1 cellular context compared by ENCODE assay signal in the genomic region with DNA sequence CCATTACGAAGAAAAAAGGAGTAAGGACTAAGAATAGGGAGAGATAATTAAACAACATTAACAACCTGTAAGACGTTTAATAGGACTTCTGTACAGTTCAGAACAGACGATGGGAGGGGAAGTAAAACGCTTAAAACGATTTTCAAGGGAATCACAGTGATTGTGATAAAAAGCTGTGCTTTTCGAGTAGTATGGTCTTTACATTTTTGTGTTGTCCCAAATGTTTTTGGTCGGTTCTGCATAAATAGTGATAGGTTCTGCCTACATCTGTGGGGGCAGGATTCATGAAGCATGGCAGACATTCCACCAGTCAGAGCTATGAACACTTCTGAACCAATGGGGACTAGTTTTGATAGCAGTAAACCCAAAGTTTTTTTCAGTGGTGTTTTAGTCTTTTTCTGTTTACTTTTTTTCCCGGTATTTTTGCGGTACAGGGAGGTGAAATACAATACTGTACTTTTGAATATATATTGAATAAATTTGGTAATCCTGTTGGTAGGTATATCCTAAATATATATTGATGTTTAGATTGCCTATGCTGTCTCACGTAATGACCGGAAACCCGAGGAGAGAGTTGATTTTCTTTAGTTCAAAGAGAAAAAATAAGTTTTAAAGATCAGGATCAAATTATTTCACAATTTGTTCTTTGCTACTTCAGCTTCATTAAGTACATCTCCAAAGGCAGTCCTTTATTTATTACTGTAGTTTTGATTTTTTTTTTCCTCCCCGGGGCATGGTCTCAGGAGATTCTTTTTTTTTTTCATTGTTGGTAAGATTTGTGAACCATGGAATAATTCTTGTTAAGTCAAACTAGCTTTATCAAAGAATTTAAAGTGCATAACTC.
TF ChIP-seq lines count a peak whose summit lies in the region.

No MANE protein-coding gene starts in this region.

TF ChIP-seq in HepG2, 621 proteins besides CTCF, POLR2A, EP300 and RAD21 (continued from another document):
- TF ChIP-seq ZSCAN30 (CRISPR knock-in tag; IDR thresholded peaks at IDR 0.05) (no peak), ZZZ3 (CRISPR knock-in tag; IDR thresholded peaks at IDR 0.05; ENCODE audit: borderline replicate concordance) (no peak), SIN3A (IDR thresholded peaks at IDR 0.05; ENCODE audit: borderline replicate concordance, low read depth, low read length) (0 out of 2 replicates have a peak, but pooled peaks have one; percentile 36), KAT7 (CRISPR knock-in tag; IDR thresholded peaks at IDR 0.05; ENCODE audit: borderline replicate concordance) (0 out of 2 replicates have a peak, but pooled peaks have one; percentile 13), FOSL2 (CRISPR knock-in tag; IDR thresholded peaks at IDR 0.05) (no peak), NFE2 (CRISPR knock-in tag; IDR thresholded peaks at IDR 0.05) (no peak), ZFP41 (CRISPR knock-in tag; IDR thresholded peaks at IDR 0.05; ENCODE audit: borderline replicate concordance) (no peak), PAF1 (CRISPR knock-in tag; IDR thresholded peaks at IDR 0.05) (no peak), CENPT (CRISPR knock-in tag; IDR thresholded peaks at IDR 0.05; ENCODE audit: low read depth) (no peak), SETDB1 (CRISPR knock-in tag; IDR thresholded peaks at IDR 0.05; ENCODE audit: borderline replicate concordance) (no peak), ZNF3 (CRISPR knock-in tag; IDR thresholded peaks at IDR 0.05) (no peak), ZNF619 (CRISPR knock-in tag; IDR thresholded peaks at IDR 0.05) (no peak), FOXC1 (CRISPR knock-in tag; IDR thresholded peaks at IDR 0.05; ENCODE audit: borderline replicate concordance) (no peak), ZNF317 (CRISPR knock-in tag; IDR thresholded peaks at IDR 0.05) (peak; percentile 92), SIX1 (CRISPR knock-in tag; IDR thresholded peaks at IDR 0.05; ENCODE audit: borderline replicate concordance) (no peak), NFYB (CRISPR knock-in tag; IDR thresholded peaks at IDR 0.05) (no peak)
- TF ChIP-seq, protein P1, sequence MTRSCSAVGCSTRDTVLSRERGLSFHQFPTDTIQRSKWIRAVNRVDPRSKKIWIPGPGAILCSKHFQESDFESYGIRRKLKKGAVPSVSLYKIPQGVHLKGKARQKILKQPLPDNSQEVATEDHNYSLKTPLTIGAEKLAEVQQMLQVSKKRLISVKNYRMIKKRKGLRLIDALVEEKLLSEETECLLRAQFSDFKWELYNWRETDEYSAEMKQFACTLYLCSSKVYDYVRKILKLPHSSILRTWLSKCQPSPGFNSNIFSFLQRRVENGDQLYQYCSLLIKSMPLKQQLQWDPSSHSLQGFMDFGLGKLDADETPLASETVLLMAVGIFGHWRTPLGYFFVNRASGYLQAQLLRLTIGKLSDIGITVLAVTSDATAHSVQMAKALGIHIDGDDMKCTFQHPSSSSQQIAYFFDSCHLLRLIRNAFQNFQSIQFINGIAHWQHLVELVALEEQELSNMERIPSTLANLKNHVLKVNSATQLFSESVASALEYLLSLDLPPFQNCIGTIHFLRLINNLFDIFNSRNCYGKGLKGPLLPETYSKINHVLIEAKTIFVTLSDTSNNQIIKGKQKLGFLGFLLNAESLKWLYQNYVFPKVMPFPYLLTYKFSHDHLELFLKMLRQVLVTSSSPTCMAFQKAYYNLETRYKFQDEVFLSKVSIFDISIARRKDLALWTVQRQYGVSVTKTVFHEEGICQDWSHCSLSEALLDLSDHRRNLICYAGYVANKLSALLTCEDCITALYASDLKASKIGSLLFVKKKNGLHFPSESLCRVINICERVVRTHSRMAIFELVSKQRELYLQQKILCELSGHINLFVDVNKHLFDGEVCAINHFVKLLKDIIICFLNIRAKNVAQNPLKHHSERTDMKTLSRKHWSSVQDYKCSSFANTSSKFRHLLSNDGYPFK (CRISPR knock-in tag; IDR thresholded peaks at IDR 0.05; ENCODE audit: borderline replicate concordance), result no peak
- TF ChIP-seq, protein P2, sequence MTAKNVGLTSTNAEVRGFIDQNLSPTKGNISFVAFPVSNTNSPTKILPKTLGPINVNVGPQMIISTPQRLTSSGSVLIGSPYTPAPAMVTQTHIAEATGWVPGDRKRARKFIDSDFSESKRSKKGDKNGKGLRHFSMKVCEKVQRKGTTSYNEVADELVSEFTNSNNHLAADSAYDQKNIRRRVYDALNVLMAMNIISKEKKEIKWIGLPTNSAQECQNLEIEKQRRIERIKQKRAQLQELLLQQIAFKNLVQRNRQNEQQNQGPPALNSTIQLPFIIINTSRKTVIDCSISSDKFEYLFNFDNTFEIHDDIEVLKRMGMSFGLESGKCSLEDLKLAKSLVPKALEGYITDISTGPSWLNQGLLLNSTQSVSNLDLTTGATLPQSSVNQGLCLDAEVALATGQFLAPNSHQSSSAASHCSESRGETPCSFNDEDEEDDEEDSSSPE (CRISPR knock-in tag; IDR thresholded peaks at IDR 0.05), result no peak
- TF ChIP-seq, protein P3, sequence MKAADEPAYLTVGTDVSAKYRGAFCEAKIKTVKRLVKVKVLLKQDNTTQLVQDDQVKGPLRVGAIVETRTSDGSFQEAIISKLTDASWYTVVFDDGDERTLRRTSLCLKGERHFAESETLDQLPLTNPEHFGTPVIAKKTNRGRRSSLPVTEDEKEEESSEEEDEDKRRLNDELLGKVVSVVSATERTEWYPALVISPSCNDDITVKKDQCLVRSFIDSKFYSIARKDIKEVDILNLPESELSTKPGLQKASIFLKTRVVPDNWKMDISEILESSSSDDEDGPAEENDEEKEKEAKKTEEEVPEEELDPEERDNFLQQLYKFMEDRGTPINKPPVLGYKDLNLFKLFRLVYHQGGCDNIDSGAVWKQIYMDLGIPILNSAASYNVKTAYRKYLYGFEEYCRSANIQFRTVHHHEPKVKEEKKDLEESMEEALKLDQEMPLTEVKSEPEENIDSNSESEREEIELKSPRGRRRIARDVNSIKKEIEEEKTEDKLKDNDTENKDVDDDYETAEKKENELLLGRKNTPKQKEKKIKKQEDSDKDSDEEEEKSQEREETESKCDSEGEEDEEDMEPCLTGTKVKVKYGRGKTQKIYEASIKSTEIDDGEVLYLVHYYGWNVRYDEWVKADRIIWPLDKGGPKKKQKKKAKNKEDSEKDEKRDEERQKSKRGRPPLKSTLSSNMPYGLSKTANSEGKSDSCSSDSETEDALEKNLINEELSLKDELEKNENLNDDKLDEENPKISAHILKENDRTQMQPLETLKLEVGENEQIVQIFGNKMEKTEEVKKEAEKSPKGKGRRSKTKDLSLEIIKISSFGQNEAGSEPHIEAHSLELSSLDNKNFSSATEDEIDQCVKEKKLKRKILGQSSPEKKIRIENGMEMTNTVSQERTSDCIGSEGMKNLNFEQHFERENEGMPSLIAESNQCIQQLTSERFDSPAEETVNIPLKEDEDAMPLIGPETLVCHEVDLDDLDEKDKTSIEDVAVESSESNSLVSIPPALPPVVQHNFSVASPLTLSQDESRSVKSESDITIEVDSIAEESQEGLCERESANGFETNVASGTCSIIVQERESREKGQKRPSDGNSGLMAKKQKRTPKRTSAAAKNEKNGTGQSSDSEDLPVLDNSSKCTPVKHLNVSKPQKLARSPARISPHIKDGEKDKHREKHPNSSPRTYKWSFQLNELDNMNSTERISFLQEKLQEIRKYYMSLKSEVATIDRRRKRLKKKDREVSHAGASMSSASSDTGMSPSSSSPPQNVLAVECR (CRISPR knock-in tag; IDR thresholded peaks at IDR 0.05; ENCODE audit: borderline replicate concordance), result peak; percentile 27; the same call in 1 of the 2 replicates
- TF ChIP-seq, protein P4, sequence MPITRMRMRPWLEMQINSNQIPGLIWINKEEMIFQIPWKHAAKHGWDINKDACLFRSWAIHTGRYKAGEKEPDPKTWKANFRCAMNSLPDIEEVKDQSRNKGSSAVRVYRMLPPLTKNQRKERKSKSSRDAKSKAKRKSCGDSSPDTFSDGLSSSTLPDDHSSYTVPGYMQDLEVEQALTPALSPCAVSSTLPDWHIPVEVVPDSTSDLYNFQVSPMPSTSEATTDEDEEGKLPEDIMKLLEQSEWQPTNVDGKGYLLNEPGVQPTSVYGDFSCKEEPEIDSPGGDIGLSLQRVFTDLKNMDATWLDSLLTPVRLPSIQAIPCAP (CRISPR knock-in tag; IDR thresholded peaks at IDR 0.05; ENCODE audit: low read depth), result no peak
TF ChIP-seq in HepG2: peak in this region for 12.
